ENCODE assay signal across 8 cellular contexts in genomic region chr3:112582242-112582874, GRCh38. TPM values are rescaled to one million over a fixed set of nuclear protein-coding genes. Genes with fewer than 3 reads are reported as not detected.
DNase-seq lines count a peak whose midpoint lies in the region; ATAC-seq, FAIRE-seq and TF ChIP-seq lines count a peak whose summit lies in the region.

No MANE protein-coding gene starts in this region.

- H3K4me3 ChIP-seq in transverse colon, result no peak overlapping the region

- H3K4me1 ChIP-seq in transverse colon, result no peaks in the 10 kb centered on the region

- H3K36me3 ChIP-seq in transverse colon, result peaks cover 0 to 37% (median 7%) of the 10 kb centered on the region in 4 donors

- no peak for TF ChIP-seq EP300 in transverse colon (IDR thresholded peaks at IDR 0.05; ENCODE audit: low read depth)

- no peaks in the 10 kb centered on the region for H3K9me3 ChIP-seq in transverse colon

- peak; percentile 75 for FAIRE-seq in H54 (lab: Jason Lieb, UNC)

- no peak overlapping the region for H3K27ac ChIP-seq in transverse colon

- no peaks in the 10 kb centered on the region for H3K27me3 ChIP-seq in transverse colon

- peak; percentile 42 to 49 (median 45) for TF ChIP-seq CTCF in transverse colon (IDR thresholded peaks at IDR 0.05)

- intact Hi-C loops in transverse colon (cut with DNase I; ENCODE audit: low total_unique reads), result loop anchor here (10.0 kb wide), 1 partner anchor 392 kb away; the partner anchor contains the start of gene CD200R1

- ATAC-seq in HG02938 (IDR thresholded peaks at IDR 0.05; ENCODE audit: unreplicated experiment) (no peak), GM18907 (IDR thresholded peaks at IDR 0.05; ENCODE audit: unreplicated experiment) (no peak)

- WGBS in transverse colon (ENCODE audit: low coverage in 1 of 2), 2 donors, result 83 to 85% methylated on average over 2 of the region's 2 CpGs

- TF ChIP-seq POLR2A in H54 (IDR thresholded peaks at IDR 0.05; ENCODE audit: low read depth, low read length) (no peak), transverse colon (IDR thresholded peaks at IDR 0.05) (no peak)

- in situ Hi-C loops in transverse colon (cut with MboI; ENCODE audit: low pct_ligation_motif_present in 1 of 4, low pct_unique_long_range_greater_than_20kb in 1 of 4, low sequenced_read_pairs in 3 of 4), result no loop called here

- DNase-seq in DMS 273 (lab: John Stamatoyannopoulos, UW; ENCODE audit: unreplicated experiment) (peak; percentile 65), H54 (ENCODE audit: insufficient read length, low spot score) (no peak), NCI-H82 (lab: John Stamatoyannopoulos, UW) (peak; percentile 64), kidney tubule cell (ENCODE audit: low spot score) (peak; percentile 63), transverse colon (no peak)
- DNase-seq in activated naive CD4-positive, alpha-beta T cell treated with anti-CD3 and anti-CD28 coated beads, Interleukin-2, amount 50 U/mL, for 16 hours, result peak; percentile 26

RNA-seq across cellular contexts. Expression of gene SLC35A5, which starts 20.5 kb away (rescaled TPM):
- total RNA-seq in transverse colon, result 10 to 100 TPM in 3 of 4 donors, under 1 TPM in 1; 0.80 to 49.2 (median 25.4) TPM

RNA-seq across cellular contexts. Expression of gene ATG3, which starts 20.6 kb away (rescaled TPM):
- 10 to 100 TPM; 24.3 to 82.6 (median 52.8) TPM for total RNA-seq in transverse colon

RNA-seq across cellular contexts. Expression of gene CCDC80, which starts 58.6 kb away (rescaled TPM):
- 10 to 100 TPM in 2 of 4 donors, 1 to 10 TPM in 2; 6.4 to 55.3 (median 18.4) TPM for total RNA-seq in transverse colon

Comparison
In these comparisons a context has a peak if more than half of its experiments do, and no peak if none do; other contexts are left out.
1. DNase-seq: peak in DMS 273 (single experiment), NCI-H82 (single experiment), activated naive CD4-positive, alpha-beta T cell treated with anti-CD3 and anti-CD28 coated beads, Interleukin-2, amount 50 U/mL, for 16 hours (single experiment) and kidney tubule cell (single experiment); none in H54 (single experiment) and transverse colon (single experiment).